8 cellular contexts compared by ENCODE assay signal in the genomic region with DNA sequence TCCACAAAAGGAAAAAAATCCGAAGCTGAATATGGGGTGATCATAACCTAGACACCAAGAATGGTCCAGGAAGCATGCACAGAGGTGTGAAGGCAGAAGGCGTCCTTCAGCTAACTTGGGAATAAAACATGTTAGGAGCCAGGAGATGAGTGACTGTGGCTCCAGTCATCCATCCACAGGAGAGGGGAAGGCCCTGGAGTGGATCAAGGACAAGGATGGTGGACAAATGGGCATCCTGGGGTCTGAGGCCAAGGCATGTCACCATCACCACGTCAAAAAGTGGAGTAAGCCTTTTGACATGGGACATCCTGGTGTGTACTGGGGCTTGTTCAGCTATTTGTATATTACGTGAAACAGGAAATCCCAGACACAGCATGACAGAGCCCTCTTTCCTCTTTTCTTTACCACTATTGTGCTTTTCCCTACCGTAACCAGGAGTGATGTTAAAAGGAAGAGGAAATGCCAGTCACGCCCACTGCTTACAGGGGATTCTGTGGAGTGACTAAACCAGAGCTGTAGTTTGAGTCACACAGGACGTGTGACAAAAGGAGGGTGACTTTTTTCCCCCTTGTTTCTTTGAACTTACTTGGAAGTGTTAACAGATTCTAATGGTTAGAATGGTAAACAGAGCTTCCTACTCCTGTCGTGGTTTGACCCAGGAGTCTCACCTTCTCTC. TPM values are rescaled to one million over a fixed set of nuclear protein-coding genes. Genes with fewer than 3 reads are reported as not detected.
DNase-seq lines count a peak whose midpoint lies in the region; ATAC-seq, FAIRE-seq and TF ChIP-seq lines count a peak whose summit lies in the region.

No MANE protein-coding gene starts in this region.

- no peak overlapping the region; the same call in 1 of the 2 replicates for H2BK12ac ChIP-seq in H1 (ENCODE audit: low read depth, low read length)

- no peak overlapping the region for H3K18ac ChIP-seq in H1 (ENCODE audit: extremely low read depth, low read length)

- H3K79me2 ChIP-seq in H1 (ENCODE audit: control insufficient read depth in 1 of 2, insufficient read depth in 2 of 2, low read length in 2 of 2): no peaks in the 10 kb centered on the region

- H2AFZ ChIP-seq in H1 (ENCODE audit: low read length): 0 out of 2 replicates have a peak overlapping the region, but pooled peaks have one; percentile 33

- ATAC-seq in HG03095 (IDR thresholded peaks at IDR 0.05; ENCODE audit: unreplicated experiment): peak; percentile 74

- H4K5ac ChIP-seq in H1 (ENCODE audit: insufficient read length, low read depth, low read length): no peak overlapping the region

- CTCF ChIA-PET in H1 (lab: Charles Lee; ENCODE audit: partially characterized antibody): interaction anchor here (1.1 kb wide), 2 partner anchors 10 to 67 kb away, joined by 3 read pairs; no protein-coding TSS in a partner anchor

- H3K27ac ChIP-seq in H1 (ENCODE audit: low read depth, low read length) (no peak overlapping the region), neutrophil (peak overlapping the region; percentile 37)

- no peak overlapping the region for H4K91ac ChIP-seq in H1 (replicated peaks; ENCODE audit: insufficient read length, low read length)

- POLR2A ChIA-PET in H1 (lab: Charles Lee; ENCODE audit: partially characterized antibody): no interaction called here

- peaks cover 0 to 2% (median 0%) of the 10 kb centered on the region in 4 experiments; a peak in 1 of 7 replicates for H3K27me3 ChIP-seq in H1 (replicated peaks in 1 of 4; ENCODE audit: control insufficient read depth in 3 of 4, extremely low read depth in 1 of 4, insufficient read depth in 3 of 4, low read length in 3 of 4)
- H3K27me3 ChIP-seq in neutrophil: no peaks in the 10 kb centered on the region
- peaks cover 13% of the 10 kb centered on the region for H3K27me3 ChIP-seq in BE2C

- no peak overlapping the region for H2BK20ac ChIP-seq in H1 (ENCODE audit: low read length)

- WGBS in H1 (ENCODE audit: extremely low coverage in 1 of 2, insufficient coverage in 1 of 2, insufficient read length in 1 of 2, insufficient replicate concordance in 2 of 2, low coverage in 1 of 2, low lambda C conversion rate in 2 of 2, missing lambda C conversion rate in 1 of 2), 2 experiments: 82% methylated on average over 8 of the region's 8 CpGs; no CpG with 5 or more reads in 1 of the 2 experiments

- no peak overlapping the region for H4K8ac ChIP-seq in H1 (ENCODE audit: extremely low read depth, insufficient read depth, low read length)

- no peak overlapping the region for H3K23ac ChIP-seq in H1 (ENCODE audit: insufficient read length)

- no peak for FAIRE-seq in H1 (lab: Jason Lieb, UNC)

- TF ChIP-seq POLR2A in H1 (IDR thresholded peaks at IDR 0.05; ENCODE audit: control extremely low read depth in 1 of 2, low read depth in 2 of 2, low read length in 2 of 2): no peak

- no peaks in the 10 kb centered on the region for H3K79me1 ChIP-seq in H1 (ENCODE audit: low read depth, low read length)

- no peak overlapping the region for H2BK5ac ChIP-seq in H1 (ENCODE audit: low read depth, low read length)

- no peak for TF ChIP-seq CTCF in H1 (IDR thresholded peaks at IDR 0.05; ENCODE audit: control extremely low read depth in 1 of 3, insufficient read depth in 1 of 3, low read depth in 1 of 3, low read length in 3 of 3)
- no peak for TF ChIP-seq CTCF in neutrophil (IDR thresholded peaks at IDR 0.05)
- no peak for TF ChIP-seq CTCF in BE2C (IDR thresholded peaks at IDR 0.05; ENCODE audit: low read depth, low read length)

- H3K4me1 ChIP-seq in H1 (replicated peaks in 1 of 4; ENCODE audit: control insufficient read depth in 3 of 4, insufficient read depth in 4 of 4, low read length in 3 of 4) (no peaks in the 10 kb centered on the region), neutrophil (ENCODE audit: control insufficient read depth in 1 of 2, insufficient read depth in 1 of 2, low read depth in 1 of 2, low read length in 1 of 2) (peaks cover 9 to 24% of the 10 kb centered on the region in 2 experiments), BE2C (no peaks in the 10 kb centered on the region)

- DNase-seq in activated naive CD4-positive, alpha-beta T cell treated with Interleukin-2 at 50 U/mL for 16 hours: peak; percentile 66
- DNase-seq in activated naive CD4-positive, alpha-beta T cell (lab: John Stamatoyannopoulos, UW): no peak
- peak in 4 of 5 donors; percentile 22 to 93 (median 34) for DNase-seq in T-helper 1 cell
- DNase-seq in H1 (ENCODE audit: low read depth in 1 of 2, low spot score in 2 of 2): no peak
- DNase-seq in NCI-H748 treated with DMSO at 0.1 percent for 48 hours (lab: John Stamatoyannopoulos, UW): no peak
- DNase-seq in BE2C: no peak

- no peak overlapping the region for H3K4me2 ChIP-seq in H1 (ENCODE audit: insufficient read depth in 1 of 2, low read depth in 2 of 2, low read length in 2 of 2)

- H2AK5ac ChIP-seq in H1 (ENCODE audit: low read depth, low read length): peak overlapping the region; percentile 28; the same call in 1 of the 2 replicates

- H3K36me3 ChIP-seq in H1 (ENCODE audit: control insufficient read depth in 2 of 4, insufficient read depth in 4 of 4, low read length in 3 of 4): no peaks in the 10 kb centered on the region
- no peaks in the 10 kb centered on the region for H3K36me3 ChIP-seq in neutrophil
- no peaks in the 10 kb centered on the region for H3K36me3 ChIP-seq in BE2C

- H3K23me2 ChIP-seq in H1 (ENCODE audit: low read depth, low read length): no peaks in the 10 kb centered on the region

- no peak overlapping the region for H3K4ac ChIP-seq in H1 (replicated peaks; ENCODE audit: insufficient read length, low read depth, low read length)

- no peak for TF ChIP-seq RAD21 in H1 (IDR thresholded peaks at IDR 0.05 in 1 of 2, conservative IDR thresholded peaks at IDR 0.05 in 1 of 2; ENCODE audit: low read depth in 2 of 2, low read length in 2 of 2)

- H3K4me3 ChIP-seq in H1 (ENCODE audit: extremely low read depth in 1 of 4, insufficient read depth in 2 of 4, low read depth in 3 of 4, low read length in 4 of 4) (no peak overlapping the region), neutrophil (ENCODE audit: low read depth in 1 of 2, low read length in 1 of 2) (no peak overlapping the region), BE2C (ENCODE audit: low read depth, low read length) (no peak overlapping the region)

- no peak overlapping the region for H3K14ac ChIP-seq in H1 (ENCODE audit: insufficient read length)

- TF ChIP-seq EP300 in H1 (IDR thresholded peaks at IDR 0.05; ENCODE audit: borderline replicate concordance in 1 of 2, low read depth in 2 of 2, low read length in 2 of 2): no peak

- H3K9me3 ChIP-seq in H1 (ENCODE audit: insufficient read depth in 2 of 2, low read depth in 1 of 2, low read length in 1 of 2) (no peaks in the 10 kb centered on the region), neutrophil (no peaks in the 10 kb centered on the region), BE2C (no peaks in the 10 kb centered on the region)

- no peak overlapping the region for H2BK120ac ChIP-seq in H1 (replicated peaks; ENCODE audit: low read depth, low read length)

- H3K9ac ChIP-seq in H1 (replicated peaks in 1 of 4; ENCODE audit: extremely low read depth in 1 of 4, low read depth in 3 of 4, low read length in 3 of 4): no peak overlapping the region

- no peak overlapping the region for H2BK15ac ChIP-seq in H1 (ENCODE audit: low read length)

- H3K56ac ChIP-seq in H1 (replicated peaks; ENCODE audit: insufficient read length, low read depth, low read length): no peak overlapping the region

- H4K20me1 ChIP-seq in H1 (replicated peaks in 1 of 2; ENCODE audit: control insufficient read depth in 1 of 2, insufficient read depth in 2 of 2, low read length in 2 of 2): no peaks in the 10 kb centered on the region

TF ChIP-seq in H1, 55 proteins besides CTCF, POLR2A, EP300 and RAD21 (continues in another document):
- TF ChIP-seq JUND (IDR thresholded peaks at IDR 0.05; ENCODE audit: low read length): no peak

RNA-seq across cellular contexts. Expression of a gene that starts 15.4 kb away (rescaled TPM):
- total RNA-seq in H1 (2021; fragmentation: NEBNext Ultra II Directional; extraction: Animal tissue kit (Norgen Biotek cat#: 25700)): not detected in 2 replicates
- polyA plus RNA-seq in H1 (2011; rRNA removed): not detected in 2 replicates
- 0.03 TPM for polyA plus RNA-seq in H1 (2011; cell fraction: cytosol; rRNA removed)
- polyA plus RNA-seq in H1 (2011; cell fraction: nucleus; rRNA removed): not detected
- polyA plus RNA-seq in H1 (2012, experiment 1 of 2): not detected in 4 replicates
- polyA plus RNA-seq in H1 (2012, experiment 2 of 2): not detected
- polyA plus RNA-seq in H1 (2013, experiment 1 of 2): not detected
- not detected for polyA plus RNA-seq in H1 (2013, experiment 2 of 2)
- not detected in 2 replicates for polyA minus RNA-seq in H1 (2011; rRNA and poly(A)+ RNA removed)
- polyA minus RNA-seq in H1 (2011; cell fraction: cytosol; rRNA and poly(A)+ RNA removed): not detected
- polyA minus RNA-seq in H1 (2011; cell fraction: nucleus; rRNA and poly(A)+ RNA removed): not detected
- 0.40 TPM for polyA plus RNA-seq in BE2C (2012; ENCODE audit: insufficient read depth, insufficient read length, low read depth)

RNA-seq across cellular contexts. Expression of a gene that starts 57.4 kb away (rescaled TPM):
- total RNA-seq in H1 (2021; fragmentation: NEBNext Ultra II Directional; extraction: Animal tissue kit (Norgen Biotek cat#: 25700)): 21.0 and 27.4 TPM in 2 replicates
- 7.5 and 13.6 TPM in 2 replicates for polyA plus RNA-seq in H1 (2011; rRNA removed)
- polyA plus RNA-seq in H1 (2011; cell fraction: cytosol; rRNA removed): 13.9 TPM
- polyA plus RNA-seq in H1 (2011; cell fraction: nucleus; rRNA removed): 9.3 TPM
- polyA plus RNA-seq in H1 (2012, experiment 1 of 2): 17.5 to 27.4 TPM (median 18.9 TPM) in 4 replicates
- 6.5 TPM for polyA plus RNA-seq in H1 (2012, experiment 2 of 2)
- polyA plus RNA-seq in H1 (2013, experiment 1 of 2): 26.5 TPM
- 21.5 TPM for polyA plus RNA-seq in H1 (2013, experiment 2 of 2)
- polyA minus RNA-seq in H1 (2011; rRNA and poly(A)+ RNA removed): 14.5 and 14.6 TPM in 2 replicates
- 5.4 TPM for polyA minus RNA-seq in H1 (2011; cell fraction: cytosol; rRNA and poly(A)+ RNA removed)
- polyA minus RNA-seq in H1 (2011; cell fraction: nucleus; rRNA and poly(A)+ RNA removed): 21.7 TPM
- polyA plus RNA-seq in BE2C (2012; ENCODE audit: insufficient read depth, insufficient read length, low read depth): 33.1 TPM

RNA-seq across cellular contexts. Expression of a gene that starts 57.7 kb away (rescaled TPM):
- 18.5 and 20.0 TPM in 2 replicates for total RNA-seq in H1 (2021; fragmentation: NEBNext Ultra II Directional; extraction: Animal tissue kit (Norgen Biotek cat#: 25700))
- polyA plus RNA-seq in H1 (2011; rRNA removed): 6.0 and 7.8 TPM in 2 replicates
- polyA plus RNA-seq in H1 (2011; cell fraction: cytosol; rRNA removed): 8.2 TPM
- polyA plus RNA-seq in H1 (2011; cell fraction: nucleus; rRNA removed): 7.9 TPM
- 6.7 to 10.6 TPM (median 8.2 TPM) in 4 replicates for polyA plus RNA-seq in H1 (2012, experiment 1 of 2)
- polyA plus RNA-seq in H1 (2012, experiment 2 of 2): 4.2 TPM
- 8.0 TPM for polyA plus RNA-seq in H1 (2013, experiment 1 of 2)
- 7.7 TPM for polyA plus RNA-seq in H1 (2013, experiment 2 of 2)
- polyA minus RNA-seq in H1 (2011; rRNA and poly(A)+ RNA removed): 11.5 and 14.4 TPM in 2 replicates
- 9.8 TPM for polyA minus RNA-seq in H1 (2011; cell fraction: cytosol; rRNA and poly(A)+ RNA removed)
- polyA minus RNA-seq in H1 (2011; cell fraction: nucleus; rRNA and poly(A)+ RNA removed): 60.3 TPM
- polyA plus RNA-seq in BE2C (2012; ENCODE audit: insufficient read depth, insufficient read length, low read depth): 8.2 TPM

Comparison
In these comparisons a context has a peak if more than half of its experiments do, and no peak if none do; other contexts are left out.
1. DNase-seq: peak in activated naive CD4-positive, alpha-beta T cell treated with Interleukin-2 at 50 U/mL for 16 hours (single experiment) and T-helper 1 cell (4 of 5); none in activated naive CD4-positive, alpha-beta T cell (0 of 4), H1 (0 of 2), NCI-H748 treated with DMSO at 0.1 percent for 48 hours (single experiment) and BE2C (single experiment).